In genomic region chr15:80234883-80235282, GRCh38 we compare ENCODE assay signal across 9 cellular contexts. TPM values are rescaled to one million over a fixed set of nuclear protein-coding genes. Genes with fewer than 3 reads are reported as not detected.
A peak's percentile ranks its signal among the peaks of the same experiment; 100 is the strongest.
DNase-seq lines count a peak whose midpoint lies in the region; ATAC-seq, FAIRE-seq and TF ChIP-seq lines count a peak whose summit lies in the region.
"Had no signal": no experiment of that assay in that cellular context is flagged by ENCODE, and none has a peak within 500 bp of the region (broad histone marks: within the 10 kb centered on the region; RNA-seq: fewer than 3 reads in every experiment).

No MANE protein-coding gene starts in this region.

- H3K27ac ChIP-seq in A549: no peak overlapping the region
- no peak overlapping the region for H3K27ac ChIP-seq in ascending aorta
- H3K27ac ChIP-seq in lung (ENCODE audit: low read depth in 1 of 2, low read length in 1 of 2): no peak overlapping the region

- no peak for TF ChIP-seq EP300 in A549 (IDR thresholded peaks at IDR 0.05)

- DNase-seq in A549 (ENCODE audit: low read depth in 1 of 2, low spot score in 1 of 2) (peak; percentile 53 to 58), GM13976 (ENCODE audit: low spot score) (peak; percentile 53), RPMI8226 (peak; percentile 59), ascending aorta (ENCODE audit: low spot score in 2 of 2) (no peak), lung (ENCODE audit: low spot score) (peak; percentile 30), NCI-H2196 (lab: John Stamatoyannopoulos, UW; ENCODE audit: unreplicated experiment) (no peak), foreskin melanocyte (no peak)

- H3K36me3 ChIP-seq in ascending aorta: no peaks in the 10 kb centered on the region
- H3K36me3 ChIP-seq in lung (ENCODE audit: control insufficient read depth in 2 of 2, insufficient read depth in 2 of 2, low read length in 2 of 2): no peaks in the 10 kb centered on the region

- no peaks in the 10 kb centered on the region for H3K9me3 ChIP-seq in A549
- H3K9me3 ChIP-seq in ascending aorta: no peaks in the 10 kb centered on the region
- no peaks in the 10 kb centered on the region for H3K9me3 ChIP-seq in lung (ENCODE audit: control insufficient read depth in 2 of 2, insufficient read depth in 1 of 2, low read length in 1 of 2)

- CTCF ChIA-PET in A549 (lab: Yijun Ruan, JAX): interaction anchor here (0.8 to 1.8 kb wide), 8 partner anchors 8 to 21 kb away, joined by 3 to 6 read pairs (median 4); no protein-coding TSS in a partner anchor

- in situ Hi-C loops in GM13976 (cut with MboI; ENCODE audit: low sequenced_read_pairs, unreplicated experiment): no loop called here

- intact Hi-C loops in ascending aorta (cut with DNase I): no loop called here

- FAIRE-seq in A549 (lab: Jason Lieb, UNC): no peak
- FAIRE-seq: endometrium had no signal

- TF ChIP-seq POLR2A in A549 (IDR thresholded peaks at IDR 0.05; ENCODE audit: low read length): no peak

- H3K4me3 ChIP-seq in A549 (no peak overlapping the region), ascending aorta (no peak overlapping the region), lung (no peak overlapping the region)

- TF ChIP-seq CTCF in A549 (IDR thresholded peaks at IDR 0.05) (peak; percentile 44), GM13976 (IDR thresholded peaks at IDR 0.05; ENCODE audit: borderline replicate concordance, control extremely low read depth, extremely low read depth, insufficient read depth, missing control alignments) (peak; percentile 37), ascending aorta (IDR thresholded peaks at IDR 0.05) (peak; percentile 10 to 38 (median 15)), lung (IDR thresholded peaks at IDR 0.05; ENCODE audit: control extremely low read depth, extremely low read depth) (no peak)

- H3K4me1 ChIP-seq in A549 (no peaks in the 10 kb centered on the region), ascending aorta (no peaks in the 10 kb centered on the region), lung (ENCODE audit: control insufficient read depth in 2 of 2, insufficient read depth in 2 of 2, low read length in 2 of 2) (no peaks in the 10 kb centered on the region)

- H3K27me3 ChIP-seq in ascending aorta: no peaks in the 10 kb centered on the region
- no peaks in the 10 kb centered on the region for H3K27me3 ChIP-seq in lung (ENCODE audit: control insufficient read depth, insufficient read depth)

- WGBS in A549 (ENCODE audit: missing lambda C conversion rate): 9% methylated on average over 4 of the region's 4 CpGs
- WGBS in lung, 2 donors: 68 to 85% methylated on average over 4 of the region's 4 CpGs

- POLR2A ChIA-PET in A549 (lab: Yijun Ruan, JAX): no interaction called here

- TF ChIP-seq RAD21 in A549 (conservative IDR thresholded peaks at IDR 0.05 in 1 of 2, IDR thresholded peaks at IDR 0.05 in 1 of 2): peak; percentile 41 to 63

- H3K4me2 ChIP-seq in A549: no peak overlapping the region

- ATAC-seq in A549 (peak; percentile 75 to 90), lung (ENCODE audit: insufficient read depth, low FRiP score) (no peak), HG03378 (IDR thresholded peaks at IDR 0.05; ENCODE audit: unreplicated experiment) (no peak)

TF ChIP-seq in A549, 52 proteins besides CTCF, POLR2A, EP300 and RAD21:
- TF ChIP-seq MAX (IDR thresholded peaks at IDR 0.05) (no peak), SMC3 (IDR thresholded peaks at IDR 0.05) (peak; percentile 46; the same call in 2 of the 3 replicates)

RNA-seq across cellular contexts. Expression of gene CTXND1, which starts 17.1 kb away (rescaled TPM):
- polyA plus RNA-seq in A549 (2011; rRNA removed) (not detected in 2 replicates), A549 (2017; fragmentation: RNase III; extraction: RNeasy Plus Mini Kit Qiagen cat#74134 plus additional on column Dnase treatment) (not detected in 3 replicates), lung (under 1 TPM; 0.10 to 0.69 TPM)
- polyA plus RNA-seq in A549 (2012; cell fraction: cytosol; rRNA removed): not detected in 2 replicates
- polyA plus RNA-seq in A549 (2012; cell fraction: nucleus; rRNA removed): not detected in 2 replicates
- polyA minus RNA-seq in A549 (2011; rRNA and poly(A)+ RNA removed): not detected in 2 replicates
- total RNA-seq in ascending aorta (0.11 TPM), lung (1 to 10 TPM; 2.2 to 2.4 TPM)

Comparison
In these comparisons a context has a peak if more than half of its experiments do, and no peak if none do; other contexts are left out.
1. ATAC-seq: peak in A549 (2 of 2); none in lung (single experiment) and HG03378 (single experiment).
2. DNase-seq: peak in A549 (2 of 2), GM13976 (single experiment), RPMI8226 (single experiment) and lung (single experiment); none in ascending aorta (0 of 2), NCI-H2196 (single experiment) and foreskin melanocyte (single experiment).